1 cellular context compared by ENCODE assay signal in the genomic region with DNA sequence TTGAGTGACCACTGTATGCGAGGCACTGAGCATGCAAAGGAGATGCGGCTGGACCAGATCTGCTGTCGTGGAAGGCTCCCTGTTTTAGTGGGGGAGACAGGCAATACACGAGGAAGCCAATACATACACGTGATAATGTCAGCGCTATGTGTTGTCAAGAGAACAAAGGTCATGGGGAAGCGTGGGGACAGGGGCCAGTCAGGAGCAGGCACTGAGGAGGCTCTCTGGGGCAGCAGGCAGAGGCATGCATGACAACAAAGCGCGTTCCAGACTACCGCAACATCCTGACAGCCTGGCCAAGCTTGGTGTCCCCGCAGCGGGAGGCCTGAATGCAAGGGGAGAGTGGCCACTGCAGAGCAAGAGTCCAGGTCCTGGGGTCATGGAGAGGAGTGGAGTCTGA.
TF ChIP-seq lines count a peak whose summit lies in the region.

No MANE protein-coding gene starts in this region.

TF ChIP-seq in GM23338, 12 proteins besides CTCF, POLR2A, EP300 and RAD21 (continued from another document):
- TF ChIP-seq, protein P1, sequence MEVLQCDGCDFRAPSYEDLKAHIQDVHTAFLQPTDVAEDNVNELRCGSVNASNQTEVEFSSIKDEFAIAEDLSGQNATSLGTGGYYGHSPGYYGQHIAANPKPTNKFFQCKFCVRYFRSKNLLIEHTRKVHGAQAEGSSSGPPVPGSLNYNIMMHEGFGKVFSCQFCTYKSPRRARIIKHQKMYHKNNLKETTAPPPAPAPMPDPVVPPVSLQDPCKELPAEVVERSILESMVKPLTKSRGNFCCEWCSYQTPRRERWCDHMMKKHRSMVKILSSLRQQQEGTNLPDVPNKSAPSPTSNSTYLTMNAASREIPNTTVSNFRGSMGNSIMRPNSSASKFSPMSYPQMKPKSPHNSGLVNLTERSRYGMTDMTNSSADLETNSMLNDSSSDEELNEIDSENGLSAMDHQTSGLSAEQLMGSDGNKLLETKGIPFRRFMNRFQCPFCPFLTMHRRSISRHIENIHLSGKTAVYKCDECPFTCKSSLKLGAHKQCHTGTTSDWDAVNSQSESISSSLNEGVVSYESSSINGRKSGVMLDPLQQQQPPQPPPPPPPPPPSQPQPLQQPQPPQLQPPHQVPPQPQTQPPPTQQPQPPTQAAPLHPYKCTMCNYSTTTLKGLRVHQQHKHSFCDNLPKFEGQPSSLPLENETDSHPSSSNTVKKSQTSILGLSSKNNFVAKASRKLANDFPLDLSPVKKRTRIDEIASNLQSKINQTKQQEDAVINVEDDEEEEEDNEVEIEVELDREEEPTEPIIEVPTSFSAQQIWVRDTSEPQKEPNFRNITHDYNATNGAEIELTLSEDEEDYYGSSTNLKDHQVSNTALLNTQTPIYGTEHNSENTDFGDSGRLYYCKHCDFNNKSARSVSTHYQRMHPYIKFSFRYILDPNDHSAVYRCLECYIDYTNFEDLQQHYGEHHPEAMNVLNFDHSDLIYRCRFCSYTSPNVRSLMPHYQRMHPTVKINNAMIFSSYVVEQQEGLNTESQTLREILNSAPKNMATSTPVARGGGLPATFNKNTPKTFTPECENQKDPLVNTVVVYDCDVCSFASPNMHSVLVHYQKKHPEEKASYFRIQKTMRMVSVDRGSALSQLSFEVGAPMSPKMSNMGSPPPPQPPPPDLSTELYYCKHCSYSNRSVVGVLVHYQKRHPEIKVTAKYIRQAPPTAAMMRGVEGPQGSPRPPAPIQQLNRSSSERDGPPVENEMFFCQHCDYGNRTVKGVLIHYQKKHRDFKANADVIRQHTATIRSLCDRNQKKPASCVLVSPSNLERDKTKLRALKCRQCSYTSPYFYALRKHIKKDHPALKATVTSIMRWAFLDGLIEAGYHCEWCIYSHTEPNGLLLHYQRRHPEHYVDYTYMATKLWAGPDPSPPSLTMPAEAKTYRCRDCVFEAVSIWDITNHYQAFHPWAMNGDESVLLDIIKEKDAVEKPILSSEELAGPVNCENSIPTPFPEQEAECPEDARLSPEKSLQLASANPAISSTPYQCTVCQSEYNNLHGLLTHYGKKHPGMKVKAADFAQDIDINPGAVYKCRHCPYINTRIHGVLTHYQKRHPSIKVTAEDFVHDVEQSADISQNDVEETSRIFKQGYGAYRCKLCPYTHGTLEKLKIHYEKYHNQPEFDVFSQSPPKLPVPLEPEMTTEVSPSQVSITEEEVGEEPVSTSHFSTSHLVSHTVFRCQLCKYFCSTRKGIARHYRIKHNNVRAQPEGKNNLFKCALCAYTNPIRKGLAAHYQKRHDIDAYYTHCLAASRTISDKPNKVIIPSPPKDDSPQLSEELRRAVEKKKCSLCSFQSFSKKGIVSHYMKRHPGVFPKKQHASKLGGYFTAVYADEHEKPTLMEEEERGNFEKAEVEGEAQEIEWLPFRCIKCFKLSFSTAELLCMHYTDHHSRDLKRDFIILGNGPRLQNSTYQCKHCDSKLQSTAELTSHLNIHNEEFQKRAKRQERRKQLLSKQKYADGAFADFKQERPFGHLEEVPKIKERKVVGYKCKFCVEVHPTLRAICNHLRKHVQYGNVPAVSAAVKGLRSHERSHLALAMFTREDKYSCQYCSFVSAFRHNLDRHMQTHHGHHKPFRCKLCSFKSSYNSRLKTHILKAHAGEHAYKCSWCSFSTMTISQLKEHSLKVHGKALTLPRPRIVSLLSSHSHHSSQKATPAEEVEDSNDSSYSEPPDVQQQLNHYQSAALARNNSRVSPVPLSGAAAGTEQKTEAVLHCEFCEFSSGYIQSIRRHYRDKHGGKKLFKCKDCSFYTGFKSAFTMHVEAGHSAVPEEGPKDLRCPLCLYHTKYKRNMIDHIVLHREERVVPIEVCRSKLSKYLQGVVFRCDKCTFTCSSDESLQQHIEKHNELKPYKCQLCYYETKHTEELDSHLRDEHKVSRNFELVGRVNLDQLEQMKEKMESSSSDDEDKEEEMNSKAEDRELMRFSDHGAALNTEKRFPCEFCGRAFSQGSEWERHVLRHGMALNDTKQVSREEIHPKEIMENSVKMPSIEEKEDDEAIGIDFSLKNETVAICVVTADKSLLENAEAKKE (CRISPR knock-in tag; IDR thresholded peaks at IDR 0.05) = no peak
- TF ChIP-seq ZNF331 (CRISPR knock-in tag; IDR thresholded peaks at IDR 0.05; ENCODE audit: low read depth) = no peak
- TF ChIP-seq EZH2phosphoT487 (IDR thresholded peaks at IDR 0.05; ENCODE audit: unreplicated experiment) = no peak
- no peak for TF ChIP-seq POLR2AphosphoS5 (IDR thresholded peaks at IDR 0.05; ENCODE audit: low read depth)
- TF ChIP-seq EZH2 (IDR thresholded peaks at IDR 0.05; ENCODE audit: low read depth, unreplicated experiment) = no peak
